10 cellular contexts compared by ENCODE assay signal in genomic region chr13:40992678-40993077, GRCh38. TPM values are rescaled to one million over a fixed set of nuclear protein-coding genes. Genes with fewer than 3 reads are reported as not detected.
DNase-seq lines count a peak whose midpoint lies in the region; ATAC-seq and TF ChIP-seq lines count a peak whose summit lies in the region.
"Had no signal": no experiment of that assay in that cellular context is flagged by ENCODE, and none has a peak within 500 bp of the region (broad histone marks: within the 10 kb centered on the region; RNA-seq: fewer than 3 reads in every experiment).

No MANE protein-coding gene starts in this region.

- H3K4me1 ChIP-seq in DND-41 (ENCODE audit: insufficient read depth, low read length) (peaks cover 99% of the 10 kb centered on the region), Karpas-422 (ENCODE audit: low read length) (peaks cover 55% of the 10 kb centered on the region), mammary epithelial cell (ENCODE audit: insufficient read depth, low read length) (peaks cover 28% of the 10 kb centered on the region), neural progenitor cell (peaks cover 7% of the 10 kb centered on the region), HAP-1 (no peaks in the 10 kb centered on the region)

- no peak overlapping the region for H3K27ac Mint-ChIP-seq in neural progenitor cell

- 42% methylated on average over 1 of the region's 1 CpG for WGBS in mammary epithelial cell (ENCODE audit: low coverage, missing lambda C conversion rate)

- H3K79me2 ChIP-seq in DND-41 (ENCODE audit: insufficient read depth, low read length) (peaks cover 100% of the 10 kb centered on the region), Karpas-422 (ENCODE audit: low read length) (peaks cover 100% of the 10 kb centered on the region), mammary epithelial cell (ENCODE audit: insufficient read depth, low read length) (peaks cover 93% of the 10 kb centered on the region), neural progenitor cell (ENCODE audit: low read depth) (no peaks in the 10 kb centered on the region)

- H3K27ac ChIP-seq in DND-41 (ENCODE audit: low read length) (peak overlapping the region; percentile 87), Karpas-422 (ENCODE audit: low read length) (peak overlapping the region; percentile 43), mammary epithelial cell (ENCODE audit: insufficient read depth, low read depth, low read length) (peak overlapping the region; percentile 52), neural progenitor cell (peak overlapping the region; percentile 36), WERI-Rb-1 (no peak overlapping the region)

- no peak overlapping the region for H3K4me3 Mint-ChIP-seq in neural progenitor cell

- H2AFZ ChIP-seq in DND-41 (ENCODE audit: low read depth, low read length) (no peak overlapping the region), Karpas-422 (ENCODE audit: low read length) (no peak overlapping the region), mammary epithelial cell (ENCODE audit: low read depth, low read length) (no peak overlapping the region), neural progenitor cell (replicated peaks) (no peak overlapping the region)

- H3K9me3 ChIP-seq in DND-41 (ENCODE audit: insufficient read depth, low read length, severe bottlenecking) (no peaks in the 10 kb centered on the region), Karpas-422 (ENCODE audit: low read length) (no peaks in the 10 kb centered on the region), mammary epithelial cell (replicated peaks; ENCODE audit: insufficient read depth, low read length) (no peaks in the 10 kb centered on the region), neural progenitor cell (ENCODE audit: low read depth) (no peaks in the 10 kb centered on the region), HAP-1 (no peaks in the 10 kb centered on the region), WERI-Rb-1 (ENCODE audit: severe bottlenecking) (no peaks in the 10 kb centered on the region)
- H3K9me3 ChIP-seq: heart left ventricle had no signal

- H3K27me3 Mint-ChIP-seq in neural progenitor cell (ENCODE audit: insufficient read depth, low read depth), result no peaks in the 10 kb centered on the region

- no peaks in the 10 kb centered on the region for H3K9me3 Mint-ChIP-seq in neural progenitor cell

- ATAC-seq in DND-41 (ENCODE audit: insufficient read depth, low read depth), result peak; percentile 53

- H3K27me3 ChIP-seq in DND-41 (ENCODE audit: insufficient read depth, low read length, poor library complexity), result no peaks in the 10 kb centered on the region
- no peaks in the 10 kb centered on the region for H3K27me3 ChIP-seq in Karpas-422 (ENCODE audit: low read length)
- no peaks in the 10 kb centered on the region for H3K27me3 ChIP-seq in mammary epithelial cell (ENCODE audit: insufficient read depth, low read length)
- no peaks in the 10 kb centered on the region for H3K27me3 ChIP-seq in neural progenitor cell
- H3K27me3 ChIP-seq in HAP-1 (ENCODE audit: low read depth), result no peaks in the 10 kb centered on the region
- no peaks in the 10 kb centered on the region for H3K27me3 ChIP-seq in WERI-Rb-1 (ENCODE audit: insufficient read depth, low read depth, severe bottlenecking)
- H3K27me3 ChIP-seq: heart left ventricle had no signal

- H3K4me1 Mint-ChIP-seq in neural progenitor cell, result peaks cover 4% of the 10 kb centered on the region

- CTCF ChIA-PET in mammary epithelial cell (lab: Charles Lee; ENCODE audit: low non-redundant PET), result interaction anchor here (0.6 kb wide), 1 partner anchor 204 kb away, joined by 4 read pairs; no protein-coding TSS in a partner anchor

- DNase-seq in DND-41, result no peak
- DNase-seq in Karpas-422, result peak; percentile 62
- no peak for DNase-seq in mammary epithelial cell
- DNase-seq in neural progenitor cell (ENCODE audit: low spot score), result no peak
- DNase-seq in HAP-1 (ENCODE audit: low spot score in 2 of 2), result no peak
- no peak for DNase-seq in WERI-Rb-1
- no peak for DNase-seq in NOMO-1 (lab: John Stamatoyannopoulos, UW; ENCODE audit: unreplicated experiment in 2 of 2)
- no peak for DNase-seq in activated CD4-positive, alpha-beta T cell treated with anti-CD3 and anti-CD28 coated beads, Interleukin-2, amount 50 U/mL, for 1 hour
- DNase-seq: heart left ventricle, KBM-7 had no signal

- intact Hi-C loops in mammary epithelial cell (cut with micrococcal nuclease), result loop anchor here (1.0 to 5.0 kb wide), 2 partner anchors 205 to 215 kb away; no protein-coding TSS in a partner anchor

- H3K4me2 ChIP-seq in DND-41 (ENCODE audit: insufficient read depth, low read length), result peak overlapping the region; percentile 39
- no peak overlapping the region for H3K4me2 ChIP-seq in Karpas-422 (ENCODE audit: low read depth, low read length, poor library complexity, severe bottlenecking)
- peak overlapping the region; percentile 25 for H3K4me2 ChIP-seq in mammary epithelial cell (ENCODE audit: insufficient read depth, low read depth, low read length)
- H3K4me2 ChIP-seq in neural progenitor cell, result no peak overlapping the region

- no TSS peak for BruUV-seq in mammary epithelial cell (replicated peaks; lab: Mats Ljungman, UMichigan)

- no peaks in the 10 kb centered on the region for H3K9me2 ChIP-seq in Karpas-422 (replicated peaks; ENCODE audit: insufficient read depth, low read length)

- peak; percentile 44 for TF ChIP-seq CTCF in DND-41 (IDR thresholded peaks at IDR 0.05; ENCODE audit: borderline replicate concordance, extremely low read depth, low read length, poor library complexity, severe bottlenecking)
- TF ChIP-seq CTCF in mammary epithelial cell (conservative IDR thresholded peaks at IDR 0.05 in 1 of 2, IDR thresholded peaks at IDR 0.05 in 1 of 2; ENCODE audit: extremely low read depth in 1 of 2, insufficient read depth in 1 of 2, low read depth in 1 of 2, low read length in 2 of 2), result peak in 1 of 2 donors; percentile 16
- no peak for TF ChIP-seq CTCF in neural progenitor cell (IDR thresholded peaks at IDR 0.05)
- no peak for TF ChIP-seq CTCF in WERI-Rb-1 (IDR thresholded peaks at IDR 0.05; ENCODE audit: low read depth, low read length)

- H3K4me3 ChIP-seq in DND-41 (ENCODE audit: low read depth in 1 of 2, low read length in 2 of 2), result no peak overlapping the region
- H3K4me3 ChIP-seq in Karpas-422 (ENCODE audit: low read length), result no peak overlapping the region
- H3K4me3 ChIP-seq in mammary epithelial cell (replicated peaks in 1 of 3; ENCODE audit: insufficient read depth in 1 of 3, low read depth in 2 of 3, low read length in 3 of 3), result no peak overlapping the region
- no peak overlapping the region for H3K4me3 ChIP-seq in neural progenitor cell
- H3K4me3 ChIP-seq in HAP-1, result no peak overlapping the region
- no peak overlapping the region for H3K4me3 ChIP-seq in WERI-Rb-1 (ENCODE audit: low read depth, low read length)
- H3K4me3 ChIP-seq: heart left ventricle had no signal

- peaks cover 29% of the 10 kb centered on the region for H3K36me3 ChIP-seq in DND-41 (ENCODE audit: insufficient read depth, low read length)
- H3K36me3 ChIP-seq in Karpas-422 (ENCODE audit: insufficient read depth, low read length), result peaks cover 20% of the 10 kb centered on the region; the same call in 1 of the 2 replicates
- peaks cover 2% of the 10 kb centered on the region for H3K36me3 ChIP-seq in mammary epithelial cell (ENCODE audit: insufficient read depth, low read length)
- no peaks in the 10 kb centered on the region for H3K36me3 ChIP-seq in neural progenitor cell
- H3K36me3 ChIP-seq in HAP-1 (replicated peaks), result no peaks in the 10 kb centered on the region
- no peaks in the 10 kb centered on the region for H3K36me3 ChIP-seq in WERI-Rb-1

- in situ Hi-C loops in mammary epithelial cell (cut with MboI; ENCODE audit: low sequenced_read_pairs in 2 of 2) (loop anchor here in 1 of 2 donors (10.0 kb wide), 1 partner anchor 198 kb away; no protein-coding TSS in a partner anchor), HAP-1 (cut with MboI; ENCODE audit: low sequenced_read_pairs) (no loop called here)

- 0 out of 2 replicates have a peak, but pooled peaks cover 8% of the 10 kb centered on the region for H4K20me1 ChIP-seq in DND-41 (ENCODE audit: insufficient read depth, low read length)
- no peaks in the 10 kb centered on the region for H4K20me1 ChIP-seq in Karpas-422 (ENCODE audit: insufficient read depth, low read depth, low read length)
- no peaks in the 10 kb centered on the region for H4K20me1 ChIP-seq in mammary epithelial cell (ENCODE audit: insufficient read depth, low read length)
- no peaks in the 10 kb centered on the region for H4K20me1 ChIP-seq in neural progenitor cell (ENCODE audit: low read depth)

- dilution Hi-C loops in mammary epithelial cell (cut with HindIII; ENCODE audit: low sequenced_read_pairs), result no loop called here

- H3F3A ChIP-seq in neural progenitor cell (ENCODE audit: low read depth), result no peaks in the 10 kb centered on the region

- H3K9ac ChIP-seq in DND-41 (ENCODE audit: low read depth, low read length) (peak overlapping the region; percentile 32), Karpas-422 (ENCODE audit: low read length) (no peak overlapping the region), mammary epithelial cell (ENCODE audit: insufficient read depth, low read length) (no peak overlapping the region), neural progenitor cell (no peak overlapping the region)

- no peaks in the 10 kb centered on the region for H3K36me3 Mint-ChIP-seq in neural progenitor cell

RNA-seq across cellular contexts. Expression of gene ELF1, which starts 26.4 kb away (rescaled TPM):
- 66.1 and 84.0 TPM in 2 replicates for total RNA-seq in Karpas-422 (2014; rRNA removed; shearing (Covaris generic); ENCODE audit: low replicate concordance)
- total RNA-seq in mammary epithelial cell (10 to 100 TPM; 48.0 to 66.3 TPM), neural progenitor cell (ENCODE audit: low replicate concordance) (9.3 and 17.2 TPM in 2 replicates)
- polyA plus RNA-seq in mammary epithelial cell, result 32.6 TPM
- polyA minus RNA-seq in mammary epithelial cell, result 51.3 TPM

Comparison
In these comparisons a context has a peak if more than half of its experiments do, and no peak if none do; other contexts are left out.
1. H3K4me2 ChIP-seq: peak in DND-41 (single experiment) and mammary epithelial cell (single experiment); none in Karpas-422 (single experiment) and neural progenitor cell (single experiment).